Comparison of ENCODE assay signal across 1 cellular context in the genomic region with DNA sequence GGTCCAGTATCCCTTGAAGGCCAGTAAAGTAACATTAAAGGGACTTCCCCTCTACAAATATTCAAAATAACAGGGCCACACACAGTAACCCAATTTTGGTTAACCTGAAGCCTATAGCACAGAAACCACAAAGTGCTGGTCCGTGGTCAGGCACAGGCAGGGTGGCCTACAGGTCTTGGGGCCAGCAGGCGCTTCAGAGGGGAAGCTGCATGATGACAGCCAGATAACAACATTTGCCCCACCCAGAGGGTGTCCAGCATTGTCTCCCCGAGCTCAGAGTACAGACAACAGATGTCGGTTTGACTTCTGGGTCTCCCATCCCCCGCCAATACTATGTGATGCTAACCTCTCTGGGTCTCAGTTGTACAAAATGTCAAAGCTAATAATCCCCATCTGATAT.
A peak's percentile ranks its signal among the peaks of the same experiment; 100 is the strongest.
TF ChIP-seq lines count a peak whose summit lies in the region.

No MANE protein-coding gene starts in this region.

TF ChIP-seq in GM12878, 131 proteins besides CTCF, POLR2A, EP300 and RAD21:
- 0 out of 3 replicates have a peak, but pooled peaks have one; percentile 22 for TF ChIP-seq POU2F2 (IDR thresholded peaks at IDR 0.05; ENCODE audit: borderline replicate concordance, low read depth, low read length)
- TF ChIP-seq ZSCAN29 (IDR thresholded peaks at IDR 0.05), result no peak
- TF ChIP-seq RUNX3 (IDR thresholded peaks at IDR 0.05; ENCODE audit: low read length), result peak; percentile 82
- no peak for TF ChIP-seq NR2C1 (IDR thresholded peaks at IDR 0.05)
TF ChIP-seq in GM12878: peak in this region for 2.
